ENCODE assay signal across 23 cellular contexts in the genomic region with DNA sequence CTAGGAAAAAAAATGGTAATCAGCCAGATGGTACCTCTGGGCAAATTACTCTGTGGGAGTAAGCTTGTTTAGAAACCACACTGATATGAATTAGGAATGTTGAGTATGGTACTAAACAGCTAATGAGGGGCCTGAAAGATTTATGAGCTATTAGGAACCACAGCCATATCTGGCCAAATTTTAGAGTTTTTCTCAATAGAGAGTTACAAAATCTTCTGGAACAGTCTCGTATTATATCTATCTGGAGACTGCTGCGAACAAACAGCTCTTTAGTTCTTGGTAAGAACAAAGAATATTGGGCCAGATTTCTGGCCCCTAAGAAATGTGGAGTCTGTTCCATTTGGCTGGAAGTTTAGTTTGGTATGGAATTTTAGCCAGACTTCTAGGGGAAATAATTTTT. TPM values are rescaled to one million over a fixed set of nuclear protein-coding genes. Genes with fewer than 3 reads are reported as not detected.
A peak's percentile ranks its signal among the peaks of the same experiment; 100 is the strongest.
DNase-seq lines count a peak whose midpoint lies in the region; ATAC-seq and TF ChIP-seq lines count a peak whose summit lies in the region.
"Had no signal": no experiment of that assay in that cellular context is flagged by ENCODE, and none has a peak within 500 bp of the region (broad histone marks: within the 10 kb centered on the region; RNA-seq: fewer than 3 reads in every experiment).

No MANE protein-coding gene starts in this region.

- no peaks in the 10 kb centered on the region for H3K27me3 ChIP-seq in uterus

- peak overlapping the region; percentile 56 to 69 for H3K27ac ChIP-seq in uterus
- H3K27ac ChIP-seq: 22Rv1; BLaER1 treated with 17β-estradiol and CSF1 and Interleukin-3, amounts not matched to agents 10 nM and 100 nM; foreskin keratinocyte; KMS-11 had no signal

- no peaks in the 10 kb centered on the region for H3K9me3 ChIP-seq in uterus
- H3K9me3 ChIP-seq: breast epithelium had no signal

- TF ChIP-seq CTCF in uterus (IDR thresholded peaks at IDR 0.05) = no peak

- peak; percentile 35 to 47 for ATAC-seq in left cardiac atrium
- ATAC-seq: activated naive CD8-positive, alpha-beta T cell treated with anti-CD3 and anti-CD28 coated beads, Interleukin-2, amount 50 U/mL, for 24 hours; foreskin keratinocyte; GM23338 had no signal

- H3K36me3 ChIP-seq in uterus = no peaks in the 10 kb centered on the region
- H3K36me3 ChIP-seq: breast epithelium had no signal

- peaks cover 0 to 3% of the 10 kb centered on the region in 2 donors for H3K4me1 ChIP-seq in uterus
- H3K4me1 ChIP-seq: BLaER1 treated with 17β-estradiol and CSF1 and Interleukin-3, amounts not matched to agents 10 nM and 100 nM; breast epithelium; foreskin keratinocyte had no signal

- TF ChIP-seq POLR2A in uterus (IDR thresholded peaks at IDR 0.05) = no peak

- H3K4me3 ChIP-seq in uterus = no peak overlapping the region
- H3K4me3 ChIP-seq: BLaER1 treated with 17β-estradiol and CSF1 and Interleukin-3, amounts not matched to agents 10 nM and 100 nM; breast epithelium; GM23338 had no signal

- intact Hi-C loops in left cardiac atrium (cut with DNase I) = no loop called here
- intact Hi-C loops in uterus (cut with DNase I; ENCODE audit: low total_unique reads) = no loop called here

- DNase-seq in NCI-H1105 treated with DMSO at 0.1 percent for 48 hours (lab: John Stamatoyannopoulos, UW) = peak; percentile 42
- DNase-seq in NCI-H1105 (lab: John Stamatoyannopoulos, UW) = no peak
- peak; percentile 32 for DNase-seq in NCI-H82 treated with DMSO at 0.1 percent for 48 hours (lab: John Stamatoyannopoulos, UW; ENCODE audit: unreplicated experiment)
- no peak for DNase-seq in left cardiac atrium
- no peak for DNase-seq in uterus
- no peak for DNase-seq in GOT3 (lab: John Stamatoyannopoulos, UW)
- no peak for DNase-seq in SIG-M5 (lab: John Stamatoyannopoulos, UW)
- no peak for DNase-seq in SKM-1 (lab: John Stamatoyannopoulos, UW; ENCODE audit: unreplicated experiment)
- DNase-seq: activated CD4-positive, alpha-beta T cell treated with anti-CD3 and anti-CD28 coated beads, Interleukin-2, amount 10 ng/mL, durations not matched to agents 7 days and 5 days; activated naive CD8-positive, alpha-beta T cell treated with anti-CD3 and anti-CD28 coated beads, Interleukin-2, amount 50 U/mL, for 24 hours; foreskin keratinocyte; islet precursor cell; NCI-H2081 treated with DMSO at 0.1 percent for 48 hours; NCI-H526; nucleus accumbens; stimulated activated CD4-positive, alpha-beta T cell treated with anti-CD3 and anti-CD28 coated beads, Interleukin-15, amount 100 ng/mL, for 24 hours had no signal

RNA-seq across cellular contexts. Expression of a gene that starts 4.9 kb away (rescaled TPM):
- total RNA-seq in left cardiac atrium = 10 to 100 TPM; 28.6 to 84.9 TPM
- total RNA-seq in uterus = 100 to 1,000 TPM in 1 of 4 donors, 10 to 100 TPM in 3; 20.9 to 100 (median 71.8) TPM
- total RNA-seq: activated CD4-positive, alpha-beta T cell treated with anti-CD3 and anti-CD28 coated beads, Interleukin-2, amount 10 ng/mL, durations not matched to agents 7 days and 5 days; foreskin keratinocyte; G401; HT1080 had no signal

Comparison
In these comparisons a context has a peak if more than half of its experiments do, and no peak if none do; other contexts are left out.
1. DNase-seq: peak in NCI-H1105 treated with DMSO at 0.1 percent for 48 hours (single experiment) and NCI-H82 treated with DMSO at 0.1 percent for 48 hours (single experiment); none in NCI-H1105 (single experiment), left cardiac atrium (single experiment), uterus (0 of 2), GOT3 (single experiment), SIG-M5 (single experiment) and SKM-1 (single experiment).